24 cellular contexts compared by ENCODE assay signal in the genomic region with DNA sequence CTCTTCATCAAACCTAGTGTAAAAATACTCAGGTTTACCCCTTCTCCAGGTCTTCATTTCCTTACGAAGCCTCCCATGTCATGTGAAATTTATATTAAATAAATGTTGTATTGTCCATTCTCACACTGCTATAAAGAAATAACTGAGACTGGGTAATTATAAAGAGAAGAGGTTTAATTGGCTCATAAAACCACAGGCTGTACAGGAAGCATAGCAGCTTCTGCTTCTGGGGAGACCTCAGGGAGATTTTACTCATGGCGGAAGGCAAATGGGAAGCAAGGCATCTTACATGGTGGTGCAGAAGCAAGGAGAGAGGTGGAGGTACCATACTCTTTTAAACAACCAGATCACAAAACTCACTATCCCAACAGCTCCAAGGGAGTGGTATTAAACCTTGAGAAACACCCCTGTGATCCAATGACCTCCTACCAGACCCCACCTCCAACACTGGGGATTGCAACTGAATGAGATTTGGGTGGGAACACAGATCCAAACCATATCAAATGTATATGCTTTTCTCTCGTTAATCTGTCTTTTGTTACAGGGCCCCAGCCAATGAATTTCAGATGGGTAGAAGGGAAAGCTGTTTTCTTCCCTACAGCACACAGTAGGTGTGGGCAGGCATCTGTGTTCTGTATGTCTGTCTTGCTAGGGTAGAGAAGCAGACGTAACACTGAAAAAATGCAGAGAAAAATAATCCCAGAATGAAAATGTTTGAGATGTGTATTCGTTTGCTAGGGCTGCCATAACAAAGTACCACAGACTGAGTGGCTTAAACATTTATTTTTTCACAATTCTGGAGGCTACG.
"Had no signal": no experiment of that assay in that cellular context is flagged by ENCODE, and none has a peak within 500 bp of the region (broad histone marks: within the 10 kb centered on the region; RNA-seq: fewer than 3 reads in every experiment).

No MANE protein-coding gene starts in this region.

- DNase-seq: effector memory CD4-positive, alpha-beta T cell; erythroblast; esophagus squamous epithelium; foreskin melanocyte; hypothalamus; left ventricle myocardium superior; occipital lobe; ovary; sigmoid colon; stimulated activated CD4-positive, alpha-beta T cell treated with anti-CD3 and anti-CD28 coated beads, Interleukin-2, amount 100 ng/mL, for 24 hours; stimulated activated CD4-positive, alpha-beta T cell treated with anti-CD3 and anti-CD28 coated beads, Interleukin-4, amount 100 ng/mL, for 24 hours; stimulated activated naive CD4-positive, alpha-beta T cell treated with Interleukin-2 at 50 U/mL for 16 hours; stomach; thyroid gland; trophoblast cell had no signal

- FAIRE-seq: keratinocyte had no signal

- H3K4me3 ChIP-seq: coronary artery, esophagus squamous epithelium, lung, ovary, prostate gland, right atrium auricular region, sigmoid colon, stomach, thyroid gland, vagina had no signal

- H3K36me3 ChIP-seq: ovary, prostate gland, right atrium auricular region, sigmoid colon, thyroid gland, vagina had no signal

- H3K27ac ChIP-seq: coronary artery, esophagus squamous epithelium, ovary, prostate gland, right atrium auricular region, sigmoid colon, stomach, thyroid gland, vagina had no signal

- H3K36me3 Mint-ChIP-seq: stimulated activated effector memory CD8-positive, alpha-beta T cell treated with anti-CD3 and anti-CD28 coated beads, Interleukin-12 subunit alpha, Interleukin-12 subunit beta, amount 100 ng/mL, for 72 hours had no signal

- H3K9me3 ChIP-seq: esophagus squamous epithelium, prostate gland, right atrium auricular region, sigmoid colon, stomach, thyroid gland, vagina had no signal

- H3K27me3 ChIP-seq: ovary, right atrium auricular region, thyroid gland, vagina had no signal

- H3K4me3 Mint-ChIP-seq: memory B cell; stimulated activated effector memory CD8-positive, alpha-beta T cell treated with anti-CD3 and anti-CD28 coated beads, Interleukin-12 subunit alpha, Interleukin-12 subunit beta, amount 100 ng/mL, for 72 hours had no signal

- H3K27me3 Mint-ChIP-seq: memory B cell had no signal

- H3K27ac Mint-ChIP-seq: memory B cell; stimulated activated effector memory CD8-positive, alpha-beta T cell treated with anti-CD3 and anti-CD28 coated beads, Interleukin-12 subunit alpha, Interleukin-12 subunit beta, amount 100 ng/mL, for 72 hours had no signal

- H3K9me3 Mint-ChIP-seq: memory B cell; nephron; stimulated activated effector memory CD8-positive, alpha-beta T cell treated with anti-CD3 and anti-CD28 coated beads, Interleukin-12 subunit alpha, Interleukin-12 subunit beta, amount 100 ng/mL, for 72 hours had no signal

- H3K4me1 Mint-ChIP-seq: memory B cell; stimulated activated effector memory CD8-positive, alpha-beta T cell treated with anti-CD3 and anti-CD28 coated beads, Interleukin-12 subunit alpha, Interleukin-12 subunit beta, amount 100 ng/mL, for 72 hours had no signal

- H3K4me1 ChIP-seq: prostate gland had no signal
